ENCODE assay signal across 8 cellular contexts in the genomic region with DNA sequence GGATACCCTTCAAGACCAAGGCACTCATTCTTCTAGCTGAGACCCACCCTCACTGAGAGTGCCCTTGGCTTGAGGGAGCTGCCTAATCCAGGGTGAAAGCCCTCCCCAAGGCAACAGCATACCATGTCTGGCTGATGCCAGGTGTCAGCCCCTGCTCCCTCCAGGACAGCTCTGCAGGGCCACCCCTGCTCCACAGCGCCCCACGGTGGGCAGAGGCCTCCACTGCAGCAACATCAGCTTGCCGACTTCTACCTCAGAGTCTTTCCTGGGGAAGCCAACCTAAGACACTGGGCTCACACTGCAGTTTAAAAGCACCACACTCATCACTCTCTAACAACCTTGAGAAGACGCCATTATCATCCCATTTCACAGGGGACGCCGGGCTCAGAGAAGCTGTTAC. TPM values are rescaled to one million over a fixed set of nuclear protein-coding genes. Genes with fewer than 3 reads are reported as not detected.
A peak's percentile ranks its signal among the peaks of the same experiment; 100 is the strongest.
DNase-seq lines count a peak whose midpoint lies in the region; TF ChIP-seq lines count a peak whose summit lies in the region.

No MANE protein-coding gene starts in this region.

- WGBS in liver, result 64% methylated on average over 6 of the region's 6 CpGs
- 51 to 53% methylated on average over 6 of the region's 6 CpGs for WGBS in tibial nerve, 2 donors

- no peak for TF ChIP-seq POLR2A in tibial nerve (IDR thresholded peaks at IDR 0.05)

- DNase-seq in NCI-H82 (lab: John Stamatoyannopoulos, UW) (peak; percentile 69), NCI-H82 treated with DMSO at 0.1 percent for 48 hours (lab: John Stamatoyannopoulos, UW; ENCODE audit: unreplicated experiment) (no peak), NOMO-1 treated with DMSO at 0.1 percent for 48 hours (lab: John Stamatoyannopoulos, UW; ENCODE audit: unreplicated experiment) (peak; percentile 9), adipocyte (ENCODE audit: low read depth) (peak; percentile 10), tibial nerve (ENCODE audit: low spot score in 2 of 2) (peak in 1 of 2 donors; percentile 20), inferior parietal cortex (ENCODE audit: extremely low spot score) (no peak), putamen (ENCODE audit: low spot score) (no peak)

- TF ChIP-seq CTCF in liver (IDR thresholded peaks at IDR 0.05; ENCODE audit: low read depth, low read length, missing input control), result peak; percentile 25
- peak in 4 of 5 experiments; percentile 30 to 49 (median 32) for TF ChIP-seq CTCF in tibial nerve (IDR thresholded peaks at IDR 0.05)

- TF ChIP-seq RAD21 in liver (IDR thresholded peaks at IDR 0.05), result peak; percentile 36 to 74

- H3K4me3 ChIP-seq in adipocyte (ENCODE audit: low read length), result no peak overlapping the region
- H3K4me3 ChIP-seq in liver (ENCODE audit: low read depth in 1 of 3, low read length in 3 of 3), result no peak overlapping the region
- no peak overlapping the region for H3K4me3 ChIP-seq in tibial nerve

- no peaks in the 10 kb centered on the region for H3K9me3 ChIP-seq in adipocyte (ENCODE audit: control insufficient read depth, low read length)
- no peaks in the 10 kb centered on the region for H3K9me3 ChIP-seq in liver (ENCODE audit: control insufficient read depth in 4 of 4, low read length in 3 of 4)
- H3K9me3 ChIP-seq in tibial nerve, result no peaks in the 10 kb centered on the region

- H3K4me1 ChIP-seq in adipocyte (ENCODE audit: control insufficient read depth, insufficient read depth, low read length), result no peaks in the 10 kb centered on the region
- no peaks in the 10 kb centered on the region for H3K4me1 ChIP-seq in liver (ENCODE audit: control insufficient read depth in 4 of 4, insufficient read depth in 4 of 4, low read length in 3 of 4)
- no peaks in the 10 kb centered on the region for H3K4me1 ChIP-seq in tibial nerve

- TF ChIP-seq EP300 in tibial nerve (IDR thresholded peaks at IDR 0.05), result no peak

- no peaks in the 10 kb centered on the region for H3K27me3 ChIP-seq in adipocyte (replicated peaks; ENCODE audit: control insufficient read depth, insufficient read depth, low read length)
- H3K27me3 ChIP-seq in liver (ENCODE audit: control insufficient read depth in 4 of 4, insufficient read depth in 4 of 4, low read length in 3 of 4), result no peaks in the 10 kb centered on the region
- H3K27me3 ChIP-seq in tibial nerve, result no peaks in the 10 kb centered on the region

- H3K9ac ChIP-seq in adipocyte (ENCODE audit: low read length), result no peak overlapping the region
- no peak overlapping the region for H3K9ac ChIP-seq in liver (ENCODE audit: low read depth in 1 of 2, low read length in 2 of 2)

- H3K27ac ChIP-seq in liver (ENCODE audit: low read depth in 1 of 2, low read length in 2 of 2), result no peak overlapping the region
- no peak overlapping the region for H3K27ac ChIP-seq in tibial nerve

- H3K36me3 ChIP-seq in adipocyte (ENCODE audit: control insufficient read depth, insufficient read depth, low read length, severe bottlenecking), result peaks cover 18% of the 10 kb centered on the region
- H3K36me3 ChIP-seq in liver (ENCODE audit: control insufficient read depth in 4 of 4, insufficient read depth in 3 of 4, low read depth in 1 of 4, low read length in 3 of 4), result peaks cover 0 to 2% (median under 1%) of the 10 kb centered on the region in 4 donors
- H3K36me3 ChIP-seq in tibial nerve, result peaks cover 0 to 79% (median 0%) of the 10 kb centered on the region in 3 donors

TF ChIP-seq in liver, 16 proteins besides CTCF, POLR2A, EP300 and RAD21:
- TF ChIP-seq REST (IDR thresholded peaks at IDR 0.05), result no peak
- TF ChIP-seq JUND (IDR thresholded peaks at IDR 0.05), result no peak
- TF ChIP-seq, protein P1, sequence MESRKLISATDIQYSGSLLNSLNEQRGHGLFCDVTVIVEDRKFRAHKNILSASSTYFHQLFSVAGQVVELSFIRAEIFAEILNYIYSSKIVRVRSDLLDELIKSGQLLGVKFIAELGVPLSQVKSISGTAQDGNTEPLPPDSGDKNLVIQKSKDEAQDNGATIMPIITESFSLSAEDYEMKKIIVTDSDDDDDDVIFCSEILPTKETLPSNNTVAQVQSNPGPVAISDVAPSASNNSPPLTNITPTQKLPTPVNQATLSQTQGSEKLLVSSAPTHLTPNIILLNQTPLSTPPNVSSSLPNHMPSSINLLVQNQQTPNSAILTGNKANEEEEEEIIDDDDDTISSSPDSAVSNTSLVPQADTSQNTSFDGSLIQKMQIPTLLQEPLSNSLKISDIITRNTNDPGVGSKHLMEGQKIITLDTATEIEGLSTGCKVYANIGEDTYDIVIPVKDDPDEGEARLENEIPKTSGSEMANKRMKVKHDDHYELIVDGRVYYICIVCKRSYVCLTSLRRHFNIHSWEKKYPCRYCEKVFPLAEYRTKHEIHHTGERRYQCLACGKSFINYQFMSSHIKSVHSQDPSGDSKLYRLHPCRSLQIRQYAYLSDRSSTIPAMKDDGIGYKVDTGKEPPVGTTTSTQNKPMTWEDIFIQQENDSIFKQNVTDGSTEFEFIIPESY (IDR thresholded peaks at IDR 0.05), result no peak
- no peak for TF ChIP-seq FOXA2 (IDR thresholded peaks at IDR 0.05)
- TF ChIP-seq NR2F2 (IDR thresholded peaks at IDR 0.05), result no peak
- no peak for TF ChIP-seq HNF4A (conservative IDR thresholded peaks at IDR 0.05)
- no peak for TF ChIP-seq SP1 (IDR thresholded peaks at IDR 0.05)
- TF ChIP-seq, protein P2, sequence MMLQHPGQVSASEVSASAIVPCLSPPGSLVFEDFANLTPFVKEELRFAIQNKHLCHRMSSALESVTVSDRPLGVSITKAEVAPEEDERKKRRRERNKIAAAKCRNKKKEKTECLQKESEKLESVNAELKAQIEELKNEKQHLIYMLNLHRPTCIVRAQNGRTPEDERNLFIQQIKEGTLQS (IDR thresholded peaks at IDR 0.05), result no peak
- TF ChIP-seq EGR1 (IDR thresholded peaks at IDR 0.05; ENCODE audit: low read depth in 2 of 2), result no peak
- no peak for TF ChIP-seq GABPA (IDR thresholded peaks at IDR 0.05 in 1 of 2, conservative IDR thresholded peaks at IDR 0.05 in 1 of 2)
- no peak for TF ChIP-seq RXRA (IDR thresholded peaks at IDR 0.05)
- TF ChIP-seq YY1 (IDR thresholded peaks at IDR 0.05), result no peak
- TF ChIP-seq TAF1 (conservative IDR thresholded peaks at IDR 0.05), result no peak
- no peak for TF ChIP-seq MAX (IDR thresholded peaks at IDR 0.05)
- TF ChIP-seq HNF4G (IDR thresholded peaks at IDR 0.05), result no peak
- no peak for TF ChIP-seq FOXA1 (IDR thresholded peaks at IDR 0.05)

RNA-seq across cellular contexts. Expression of gene TTLL1, which starts 29.0 kb away (rescaled TPM):
- total RNA-seq in liver (1 to 10 TPM in 1 of 2 donors, under 1 TPM in 1; 0.50 to 2.2 TPM), tibial nerve (1 to 10 TPM; 1.6 to 9.8 (median 7.3) TPM)
- 1 to 10 TPM; 1.1 to 1.2 TPM for polyA plus RNA-seq in liver

RNA-seq across cellular contexts. Expression of gene PACSIN2, which starts 45.3 kb away (rescaled TPM):
- total RNA-seq in liver (10 to 100 TPM; 15.4 to 31.4 TPM), tibial nerve (10 to 100 TPM; 45.9 to 78.2 (median 59.0) TPM)
- 10 to 100 TPM in 1 of 2 donors, 1 to 10 TPM in 1; 9.1 to 18.6 TPM for polyA plus RNA-seq in liver

RNA-seq across cellular contexts. Expression of gene BIK, which starts 50.3 kb away (rescaled TPM):
- total RNA-seq in liver (under 1 TPM in 1 of 2 donors, not detected in 1; 0.33 TPM), tibial nerve (not detected)
- under 1 TPM; 0.23 to 0.89 TPM for polyA plus RNA-seq in liver

Comparison
In these comparisons a context has a peak if more than half of its experiments do, and no peak if none do; other contexts are left out.
1. DNase-seq: peak in NCI-H82 (single experiment), NOMO-1 treated with DMSO at 0.1 percent for 48 hours (single experiment) and adipocyte (single experiment); none in NCI-H82 treated with DMSO at 0.1 percent for 48 hours (single experiment), inferior parietal cortex (single experiment) and putamen (single experiment).